ENCODE assay signal across 9 cellular contexts in genomic region chr10:71868192-71868697, GRCh38. TPM values are rescaled to one million over a fixed set of nuclear protein-coding genes. Genes with fewer than 3 reads are reported as not detected.
A peak's percentile ranks its signal among the peaks of the same experiment; 100 is the strongest.
DNase-seq lines count a peak whose midpoint lies in the region; ATAC-seq and TF ChIP-seq lines count a peak whose summit lies in the region.
"Had no signal": no experiment of that assay in that cellular context is flagged by ENCODE, and none has a peak within 500 bp of the region (broad histone marks: within the 10 kb centered on the region; RNA-seq: fewer than 3 reads in every experiment).

No MANE protein-coding gene starts in this region.

- no peaks in the 10 kb centered on the region for H3K9me3 Mint-ChIP-seq in activated T-helper 17 cell treated with anti-CD3 and anti-CD28 coated beads, Interleukin-2, amount 50 U/mL, for 72 hours
- no peaks in the 10 kb centered on the region for H3K9me3 Mint-ChIP-seq in type B pancreatic cell
- H3K9me3 Mint-ChIP-seq: T-helper 2 cell treated with Interferon-gamma antibody and Interleukin-4, amounts not matched to agents 5 μg/mL and 100 μg/mL, for 36 hours had no signal

- H3K27me3 Mint-ChIP-seq in activated T-helper 17 cell treated with anti-CD3 and anti-CD28 coated beads, Interleukin-2, amount 50 U/mL, for 72 hours, result no peaks in the 10 kb centered on the region
- no peaks in the 10 kb centered on the region for H3K27me3 Mint-ChIP-seq in type B pancreatic cell

- 82% methylated on average over 5 of the region's 5 CpGs for WGBS in esophagus muscularis mucosa

- no peaks in the 10 kb centered on the region for H3K36me3 Mint-ChIP-seq in activated T-helper 17 cell treated with anti-CD3 and anti-CD28 coated beads, Interleukin-2, amount 50 U/mL, for 72 hours (ENCODE audit: low read depth)
- H3K36me3 Mint-ChIP-seq in type B pancreatic cell, result no peaks in the 10 kb centered on the region

- H3K27ac ChIP-seq in esophagus muscularis mucosa (replicated peaks in 1 of 4), result no peak overlapping the region

- peaks cover 8 to 16% (median 10%) of the 10 kb centered on the region in 4 donors for H3K4me1 ChIP-seq in esophagus muscularis mucosa

- H3K4me3 Mint-ChIP-seq in activated T-helper 17 cell treated with anti-CD3 and anti-CD28 coated beads, Interleukin-2, amount 50 U/mL, for 72 hours, result no peak overlapping the region
- H3K4me3 Mint-ChIP-seq in type B pancreatic cell, result no peak overlapping the region
- H3K4me3 Mint-ChIP-seq: T-helper 2 cell treated with Interferon-gamma antibody and Interleukin-4, amounts not matched to agents 5 μg/mL and 100 μg/mL, for 36 hours had no signal

- no peaks in the 10 kb centered on the region for H3K9me3 ChIP-seq in esophagus muscularis mucosa

- intact Hi-C loops in esophagus muscularis mucosa (cut with DNase I), result no loop called here

- H3K27me3 ChIP-seq in esophagus muscularis mucosa, result no peaks in the 10 kb centered on the region

- TF ChIP-seq EP300 in esophagus muscularis mucosa (IDR thresholded peaks at IDR 0.05), result no peak

- ATAC-seq in activated T-helper 17 cell treated with anti-CD3 and anti-CD28 coated beads, Interleukin-2, amount 50 U/mL, for 72 hours (replicated peaks), result peak; percentile 58

- H3K27ac Mint-ChIP-seq in activated T-helper 17 cell treated with anti-CD3 and anti-CD28 coated beads, Interleukin-2, amount 50 U/mL, for 72 hours, result peak overlapping the region; percentile 67
- H3K27ac Mint-ChIP-seq in type B pancreatic cell, result peak overlapping the region; percentile 63
- H3K27ac Mint-ChIP-seq: T-helper 2 cell treated with Interferon-gamma antibody and Interleukin-4, amounts not matched to agents 5 μg/mL and 100 μg/mL, for 36 hours had no signal

- no peak overlapping the region for H3K4me3 ChIP-seq in esophagus muscularis mucosa

- no peak for TF ChIP-seq POLR2A in esophagus muscularis mucosa (IDR thresholded peaks at IDR 0.05; ENCODE audit: low read depth)

- H3K4me1 Mint-ChIP-seq in activated T-helper 17 cell treated with anti-CD3 and anti-CD28 coated beads, Interleukin-2, amount 50 U/mL, for 72 hours, result no peaks in the 10 kb centered on the region
- H3K4me1 Mint-ChIP-seq in type B pancreatic cell (ENCODE audit: unreplicated experiment), result peaks cover 4% of the 10 kb centered on the region

- peak; percentile 12 for DNase-seq in NOMO-1 treated with DMSO at 0.1 percent for 48 hours (lab: John Stamatoyannopoulos, UW; ENCODE audit: unreplicated experiment)
- DNase-seq in NOMO-1 treated with dmso at 0.1 percent for 144 hours (lab: John Stamatoyannopoulos, UW; ENCODE audit: unreplicated experiment), result no peak
- peak; percentile 84 for DNase-seq in hepatic stellate cell (ENCODE audit: low spot score)
- DNase-seq in type B pancreatic cell (ENCODE audit: extremely low spot score, unreplicated experiment), result no peak
- DNase-seq in NCI-H1694 treated with DMSO at 0.1 percent for 48 hours (lab: John Stamatoyannopoulos, UW), result no peak
- DNase-seq in esophagus muscularis mucosa (ENCODE audit: extremely low spot score), result no peak
- DNase-seq in D341Med (ENCODE audit: low spot score), result no peak

- no peak for TF ChIP-seq CTCF in type B pancreatic cell (conservative IDR thresholded peaks at IDR 0.05)
- TF ChIP-seq CTCF in esophagus muscularis mucosa (IDR thresholded peaks at IDR 0.05), result no peak

- H3K36me3 ChIP-seq in esophagus muscularis mucosa, result no peaks in the 10 kb centered on the region

RNA-seq across cellular contexts. Expression of gene PSAP, which starts 17.2 kb away (rescaled TPM):
- 100 to 1,000 TPM; 121 to 153 TPM for total RNA-seq in activated T-helper 17 cell treated with anti-CD3 and anti-CD28 coated beads, Interleukin-2, amount 50 U/mL, for 72 hours
- 487 and 577 TPM in 2 replicates for total RNA-seq in type B pancreatic cell (ENCODE audit: low replicate concordance)
- 100 to 1,000 TPM; 537 to 740 (median 698) TPM for total RNA-seq in esophagus muscularis mucosa

Comparison
In these comparisons a context has a peak if more than half of its experiments do, and no peak if none do; other contexts are left out.
1. DNase-seq: peak in NOMO-1 treated with DMSO at 0.1 percent for 48 hours (single experiment) and hepatic stellate cell (single experiment); none in NOMO-1 treated with dmso at 0.1 percent for 144 hours (single experiment), type B pancreatic cell (single experiment), NCI-H1694 treated with DMSO at 0.1 percent for 48 hours (single experiment), esophagus muscularis mucosa (single experiment) and D341Med (single experiment).